Comparison of ENCODE assay signal across 8 cellular contexts in the genomic region with DNA sequence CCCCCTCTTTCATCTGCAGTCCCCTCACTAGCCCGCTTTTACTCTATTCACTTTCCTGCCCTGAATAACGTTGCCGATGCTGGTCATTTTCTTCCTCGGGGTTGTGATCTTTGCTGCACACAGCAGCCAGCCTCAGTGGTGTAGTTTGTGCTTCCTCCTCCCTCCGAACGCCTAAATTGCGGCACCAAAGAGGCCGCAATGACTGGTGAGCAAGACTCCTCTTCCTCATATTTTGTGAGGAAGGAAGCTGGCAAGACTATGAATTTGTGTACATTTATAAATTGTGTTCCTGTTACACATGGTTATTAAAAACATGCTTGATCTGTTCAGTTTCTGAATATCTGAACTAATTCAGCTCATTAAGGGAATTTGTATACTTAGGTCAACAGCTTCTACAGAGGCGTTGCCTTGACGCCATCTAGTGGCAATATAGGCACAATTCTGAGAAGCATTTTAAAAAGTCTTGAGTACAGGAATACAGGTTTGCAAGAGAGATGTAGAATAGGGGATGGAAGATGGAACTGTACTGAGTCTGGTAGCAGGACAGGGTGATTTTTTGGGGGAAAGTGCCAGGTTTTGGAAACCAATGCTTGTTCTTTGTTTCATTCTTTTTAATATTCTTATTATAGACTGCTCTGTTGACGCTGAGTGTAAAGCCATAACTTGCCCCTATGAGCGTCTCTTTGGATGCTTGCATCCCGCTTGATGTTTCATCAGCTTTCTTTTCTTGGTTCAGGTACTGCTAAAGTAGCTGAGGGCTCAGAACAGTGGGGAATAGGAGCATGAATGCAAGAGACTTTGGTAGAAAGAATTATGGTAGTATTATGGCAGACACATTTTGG. TPM values are rescaled to one million over a fixed set of nuclear protein-coding genes. Genes with fewer than 3 reads are reported as not detected.
DNase-seq lines count a peak whose midpoint lies in the region; TF ChIP-seq lines count a peak whose summit lies in the region.

No MANE protein-coding gene starts in this region.

- no peak overlapping the region for H3K27ac ChIP-seq in GM23248
- H3K27ac ChIP-seq in MM.1S (ENCODE audit: low read length): no peak overlapping the region
- H3K27ac ChIP-seq in dorsolateral prefrontal cortex: no peak overlapping the region
- H3K27ac ChIP-seq in mesenchymal stem cell (ENCODE audit: low read length, poor library complexity, severe bottlenecking): no peak overlapping the region

- no peak overlapping the region for H2BK12ac ChIP-seq in mesenchymal stem cell (ENCODE audit: low read length in 2 of 2)

- H2BK5ac ChIP-seq in mesenchymal stem cell (ENCODE audit: low read depth, low read length, poor library complexity, severe bottlenecking): no peak overlapping the region

- TF ChIP-seq CTCF in MM.1S (IDR thresholded peaks at IDR 0.05; ENCODE audit: low read length): peak; percentile 97
- peak; percentile 45 to 82 (median 70) for TF ChIP-seq CTCF in dorsolateral prefrontal cortex (IDR thresholded peaks at IDR 0.05 in 54 of 56, conservative IDR thresholded peaks at IDR 0.05 in 2 of 56; ENCODE audit: low read depth in 1 of 56, partially characterized antibody in 56 of 56)

- no peak overlapping the region for H3K14ac ChIP-seq in mesenchymal stem cell (ENCODE audit: low read length in 2 of 2)

- no peak overlapping the region for H4K91ac ChIP-seq in mesenchymal stem cell (ENCODE audit: low read length)

- peak; percentile 5 for DNase-seq in activated naive CD4-positive, alpha-beta T cell treated with Interleukin-2 at 50 U/mL for 16 hours
- DNase-seq in activated naive CD4-positive, alpha-beta T cell treated with anti-CD3 and anti-CD28 coated beads, Interleukin-2, amount 50 U/mL, for 16 hours: no peak
- peak; percentile 62 for DNase-seq in GM23248
- DNase-seq in MM.1S: peak; percentile 78
- peak; percentile 30 for DNase-seq in SHP77 treated with DMSO at 0.1 percent for 48 hours (lab: John Stamatoyannopoulos, UW)
- DNase-seq in dorsolateral prefrontal cortex: peak in 3 of 10 donors; percentile 5 to 44 (median 24)
- peak; percentile 64 for DNase-seq in mesenchymal stem cell
- no peak for DNase-seq in activated effector memory CD4-positive, alpha-beta T cell treated with anti-CD3 and anti-CD28 coated beads, Interleukin-2, amount 50 U/mL, for 16 hours

- H2AFZ ChIP-seq in GM23248: no peak overlapping the region
- no peak overlapping the region for H2AFZ ChIP-seq in MM.1S (ENCODE audit: low read length)
- peak overlapping the region; percentile 61 for H2AFZ ChIP-seq in mesenchymal stem cell (ENCODE audit: low read depth, low read length)

- peak overlapping the region in 1 of 2 experiments; percentile 72 for H3K23ac ChIP-seq in mesenchymal stem cell (ENCODE audit: low read length in 2 of 2)

- 0 out of 2 replicates have a peak, but pooled peaks cover under 1% of the 10 kb centered on the region for H3K36me3 ChIP-seq in GM23248 (ENCODE audit: low read depth)
- H3K36me3 ChIP-seq in MM.1S (replicated peaks; ENCODE audit: insufficient read depth, low read length): no peaks in the 10 kb centered on the region
- H3K36me3 ChIP-seq in mesenchymal stem cell (ENCODE audit: control insufficient read depth in 1 of 2, insufficient read depth in 2 of 2, low read depth in 1 of 2, low read length in 2 of 2): peaks cover 13 to 20% of the 10 kb centered on the region in 2 experiments

- H3K4me2 ChIP-seq in GM23248 (ENCODE audit: unreplicated experiment) (no peak overlapping the region), MM.1S (ENCODE audit: low read depth, low read length) (no peak overlapping the region), mesenchymal stem cell (ENCODE audit: low read length, poor library complexity, severe bottlenecking) (no peak overlapping the region)

- no peak overlapping the region for H2AK5ac ChIP-seq in mesenchymal stem cell (ENCODE audit: low read length, severe bottlenecking)

- H3K4ac ChIP-seq in mesenchymal stem cell (ENCODE audit: low read depth in 1 of 2, low read length in 2 of 2): no peak overlapping the region

- intact Hi-C loops in dorsolateral prefrontal cortex (cut with DNase I): loop anchor here (5.0 to 10.0 kb wide), 3 partner anchors 51 to 131 kb away; partner anchors contain the start of gene SSBP1 (in 1 of the 2)

- no peaks in the 10 kb centered on the region for H3K9me3 ChIP-seq in GM23248 (ENCODE audit: low read depth)
- no peaks in the 10 kb centered on the region for H3K9me3 ChIP-seq in MM.1S (replicated peaks; ENCODE audit: insufficient read depth, low read length)
- H3K9me3 ChIP-seq in mesenchymal stem cell (ENCODE audit: control insufficient read depth, low read length): no peaks in the 10 kb centered on the region

- no peak overlapping the region for H2BK120ac ChIP-seq in mesenchymal stem cell (ENCODE audit: low read depth, low read length)

- 77 to 81% methylated on average over 13 of the region's 13 CpGs for WGBS in GM23248 (ENCODE audit: low coverage in 1 of 2, low lambda C conversion rate in 2 of 2, missing lambda C conversion rate in 2 of 2), 2 experiments
- 80% methylated on average over 11 of the region's 13 CpGs for WGBS in mesenchymal stem cell

- H3K9me2 ChIP-seq in GM23248 (ENCODE audit: insufficient read depth) (no peaks in the 10 kb centered on the region), MM.1S (replicated peaks; ENCODE audit: insufficient read depth, low read length) (no peaks in the 10 kb centered on the region)

- H2BK15ac ChIP-seq in mesenchymal stem cell (ENCODE audit: low read depth, poor library complexity, severe bottlenecking): no peak overlapping the region

- no peaks in the 10 kb centered on the region for H3K27me3 ChIP-seq in GM23248 (replicated peaks; ENCODE audit: insufficient read depth)
- no peaks in the 10 kb centered on the region for H3K27me3 ChIP-seq in MM.1S (replicated peaks; ENCODE audit: insufficient read depth, low read length)
- H3K27me3 ChIP-seq in dorsolateral prefrontal cortex: no peaks in the 10 kb centered on the region
- no peaks in the 10 kb centered on the region for H3K27me3 ChIP-seq in mesenchymal stem cell (ENCODE audit: control insufficient read depth in 1 of 2, insufficient read depth in 1 of 2, low read length in 2 of 2)

- H3K79me2 ChIP-seq in GM23248 (ENCODE audit: insufficient read depth): no peaks in the 10 kb centered on the region
- H3K79me2 ChIP-seq in MM.1S (ENCODE audit: low read length): no peaks in the 10 kb centered on the region

- H3F3A ChIP-seq in GM23248 (ENCODE audit: insufficient read depth) (no peaks in the 10 kb centered on the region), MM.1S (ENCODE audit: insufficient read depth, low read length) (no peaks in the 10 kb centered on the region)

- H3K4me1 ChIP-seq in GM23248 (ENCODE audit: insufficient read depth): no peaks in the 10 kb centered on the region
- no peaks in the 10 kb centered on the region for H3K4me1 ChIP-seq in MM.1S (ENCODE audit: low read length)
- H3K4me1 ChIP-seq in mesenchymal stem cell (ENCODE audit: control insufficient read depth, insufficient read depth, low read depth, low read length): peaks cover 1% of the 10 kb centered on the region

- H3K4me3 ChIP-seq in GM23248 (no peak overlapping the region), MM.1S (ENCODE audit: low read length) (no peak overlapping the region), dorsolateral prefrontal cortex (no peak overlapping the region), mesenchymal stem cell (ENCODE audit: insufficient read depth in 1 of 2, low read depth in 1 of 2, low read length in 2 of 2) (no peak overlapping the region)

- H4K20me1 ChIP-seq in GM23248 (ENCODE audit: insufficient read depth): no peaks in the 10 kb centered on the region
- H4K20me1 ChIP-seq in MM.1S (ENCODE audit: insufficient read depth, low read length): no peaks in the 10 kb centered on the region

- no peak overlapping the region for H4K8ac ChIP-seq in mesenchymal stem cell (ENCODE audit: low read length)

- H3K79me1 ChIP-seq in mesenchymal stem cell (replicated peaks; ENCODE audit: low read length, poor library complexity, severe bottlenecking): peaks cover 12% of the 10 kb centered on the region

- no peak overlapping the region for H3K9ac ChIP-seq in GM23248
- H3K9ac ChIP-seq in MM.1S (ENCODE audit: low read length): no peak overlapping the region
- H3K9ac ChIP-seq in mesenchymal stem cell (ENCODE audit: low read length): no peak overlapping the region

- in situ Hi-C loops in GM23248 (cut with MboI): no loop called here

- no peak overlapping the region for H3K18ac ChIP-seq in mesenchymal stem cell (ENCODE audit: low read depth in 1 of 2, low read length in 2 of 2)

RNA-seq across cellular contexts. Expression of gene TAS2R5, which starts 4.1 kb away (rescaled TPM):
- total RNA-seq in GM23248 (2014; rRNA removed; shearing (Covaris generic)): not detected in 2 replicates
- polyA plus RNA-seq in GM23248 (2016; fragmentation: Nextera tagmentation; extraction: Ambion mirVana): 0.16 and 0.22 TPM in 2 replicates
- total RNA-seq in dorsolateral prefrontal cortex: 10 to 100 TPM in 10 of 120 experiments, 1 to 10 TPM in 110; 2.9 to 13.6 (median 6.1) TPM
- 0.15 TPM for polyA plus RNA-seq in mesenchymal stem cell (2013, experiment 1 of 2)
- polyA plus RNA-seq in mesenchymal stem cell (2013, experiment 2 of 2): 0.11 TPM

RNA-seq across cellular contexts. Expression of gene TAS2R4, which starts 9.5 kb away (rescaled TPM):
- total RNA-seq in GM23248 (2014; rRNA removed; shearing (Covaris generic)): 0.32 and 0.51 TPM in 2 replicates
- polyA plus RNA-seq in GM23248 (2016; fragmentation: Nextera tagmentation; extraction: Ambion mirVana): 0.13 TPM in 1 of 2 replicates, not detected in the other
- 10 to 100 TPM in 6 of 120 experiments, 1 to 10 TPM in 114; 3.4 to 15.8 (median 7.6) TPM for total RNA-seq in dorsolateral prefrontal cortex
- 0.03 TPM for polyA plus RNA-seq in mesenchymal stem cell (2013, experiment 1 of 2)
- 0.04 TPM for polyA plus RNA-seq in mesenchymal stem cell (2013, experiment 2 of 2)

RNA-seq across cellular contexts. Expression of gene TAS2R3, which starts 22.0 kb away (rescaled TPM):
- total RNA-seq in GM23248 (2014; rRNA removed; shearing (Covaris generic)): not detected in 2 replicates
- polyA plus RNA-seq in GM23248 (2016; fragmentation: Nextera tagmentation; extraction: Ambion mirVana): not detected in 2 replicates
- 10 to 100 TPM in 54 of 120 experiments, 1 to 10 TPM in 66; 4.1 to 20.0 (median 9.7) TPM for total RNA-seq in dorsolateral prefrontal cortex
- polyA plus RNA-seq in mesenchymal stem cell (2013, experiment 1 of 2): not detected
- not detected for polyA plus RNA-seq in mesenchymal stem cell (2013, experiment 2 of 2)

RNA-seq across cellular contexts. Expression of gene SSBP1, which starts 47.8 kb away (rescaled TPM):
- 76.8 and 113 TPM in 2 replicates for total RNA-seq in GM23248 (2014; rRNA removed; shearing (Covaris generic))
- 267 and 278 TPM in 2 replicates for polyA plus RNA-seq in GM23248 (2016; fragmentation: Nextera tagmentation; extraction: Ambion mirVana)
- 10 to 100 TPM; 49.9 to 96.9 (median 80.2) TPM for total RNA-seq in dorsolateral prefrontal cortex
- 327 TPM for polyA plus RNA-seq in mesenchymal stem cell (2013, experiment 1 of 2)
- polyA plus RNA-seq in mesenchymal stem cell (2013, experiment 2 of 2): 323 TPM

RNA-seq across cellular contexts. Expression of gene PRSS37, which starts 55.4 kb away (rescaled TPM):
- total RNA-seq in GM23248 (2014; rRNA removed; shearing (Covaris generic)): not detected in 2 replicates
- not detected in 2 replicates for polyA plus RNA-seq in GM23248 (2016; fragmentation: Nextera tagmentation; extraction: Ambion mirVana)
- total RNA-seq in dorsolateral prefrontal cortex: not detected
- polyA plus RNA-seq in mesenchymal stem cell (2013, experiment 1 of 2): not detected
- not detected for polyA plus RNA-seq in mesenchymal stem cell (2013, experiment 2 of 2)

Comparison
In these comparisons a context has a peak if more than half of its experiments do, and no peak if none do; other contexts are left out.
1. DNase-seq: peak in activated naive CD4-positive, alpha-beta T cell treated with Interleukin-2 at 50 U/mL for 16 hours (single experiment), GM23248 (single experiment), MM.1S (single experiment), SHP77 treated with DMSO at 0.1 percent for 48 hours (single experiment) and mesenchymal stem cell (single experiment); none in activated naive CD4-positive, alpha-beta T cell treated with anti-CD3 and anti-CD28 coated beads, Interleukin-2, amount 50 U/mL, for 16 hours (single experiment) and activated effector memory CD4-positive, alpha-beta T cell treated with anti-CD3 and anti-CD28 coated beads, Interleukin-2, amount 50 U/mL, for 16 hours (single experiment).